In the genomic region with DNA sequence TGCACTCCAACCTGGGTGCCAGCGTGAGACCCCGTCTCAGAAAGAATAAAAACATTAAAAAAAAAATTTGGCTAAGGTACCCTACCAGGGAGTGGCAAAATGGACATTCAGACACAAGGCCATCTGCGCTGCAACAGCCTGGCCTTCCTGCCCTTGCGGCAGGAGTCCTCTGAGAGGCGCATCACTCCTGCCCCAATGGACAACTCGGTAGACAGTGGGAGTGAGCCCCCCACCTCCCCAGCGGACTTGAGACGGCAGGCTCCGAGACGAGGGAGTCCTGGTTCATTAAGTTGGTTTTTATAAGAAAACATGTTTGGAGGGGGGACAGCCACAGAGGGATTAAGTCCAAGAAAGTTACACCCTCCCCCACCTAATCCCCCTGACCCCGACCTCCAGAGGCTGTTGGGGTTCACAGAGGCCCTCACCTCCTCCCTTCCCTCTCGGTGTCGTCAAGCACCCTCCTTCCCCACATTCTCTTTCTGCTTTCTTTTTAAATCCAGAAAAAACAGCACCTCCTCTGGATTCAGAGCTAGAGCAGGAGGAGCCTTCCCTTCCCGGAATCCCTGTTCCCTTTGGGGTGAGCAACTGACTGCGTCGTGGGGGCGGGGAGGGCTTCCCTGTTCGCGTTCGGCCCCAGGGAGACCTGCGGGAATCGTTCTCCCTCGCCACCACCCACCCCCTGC, we compare ENCODE assay signal across 8 cellular contexts. TPM values are rescaled to one million over a fixed set of nuclear protein-coding genes. Genes with fewer than 3 reads are reported as not detected.
DNase-seq lines count a peak whose midpoint lies in the region; ATAC-seq and TF ChIP-seq lines count a peak whose summit lies in the region.

No MANE protein-coding gene starts in this region.

- H3K27ac ChIP-seq in HUES64 (ENCODE audit: low read depth, low read length) (peak overlapping the region; percentile 94), ascending aorta (peak overlapping the region; percentile 98 to 99), suprapubic skin (peak overlapping the region; percentile 99)

- no peaks in the 10 kb centered on the region for H3K36me3 ChIP-seq in HUES64 (ENCODE audit: insufficient read depth, low read length)
- peaks cover 9 to 23% of the 10 kb centered on the region in 2 donors for H3K36me3 ChIP-seq in ascending aorta
- peaks cover 3% of the 10 kb centered on the region for H3K36me3 ChIP-seq in kidney epithelial cell (ENCODE audit: control insufficient read depth, insufficient read depth, low read length)
- peaks cover 15% of the 10 kb centered on the region for H3K36me3 ChIP-seq in suprapubic skin

- TF ChIP-seq CTCF in AG09309 (IDR thresholded peaks at IDR 0.05; ENCODE audit: control insufficient read depth, insufficient read depth, low read depth, low read length, missing control alignments): peak; percentile 17
- no peak for TF ChIP-seq CTCF in ascending aorta (IDR thresholded peaks at IDR 0.05)
- TF ChIP-seq CTCF in kidney epithelial cell (IDR thresholded peaks at IDR 0.05; ENCODE audit: insufficient read depth, low read length, poor library complexity, severe bottlenecking): peak; percentile 19
- TF ChIP-seq CTCF in suprapubic skin (IDR thresholded peaks at IDR 0.05): no peak

- ATAC-seq in HG02763 (IDR thresholded peaks at IDR 0.05; ENCODE audit: unreplicated experiment) (no peak), GM21723 (IDR thresholded peaks at IDR 0.05; ENCODE audit: unreplicated experiment) (no peak)

- WGBS in HUES64: 36% methylated on average over 23 of the region's 23 CpGs
- 19% methylated on average over 23 of the region's 23 CpGs for WGBS in suprapubic skin

- DNase-seq in AG09309 (ENCODE audit: low read depth) (no peak), ascending aorta (ENCODE audit: low spot score in 2 of 2) (peak in 1 of 2 donors; percentile 74), kidney epithelial cell (ENCODE audit: low read depth) (no peak), suprapubic skin (ENCODE audit: low spot score in 2 of 2) (no peak), NCI-H1092 (lab: John Stamatoyannopoulos, UW) (no peak)

- H3K9ac ChIP-seq in HUES64 (ENCODE audit: low read depth, low read length): peak overlapping the region; percentile 86

- no peak for TF ChIP-seq EP300 in suprapubic skin (IDR thresholded peaks at IDR 0.05)

- H3K9me3 ChIP-seq in HUES64 (ENCODE audit: insufficient read depth, low read depth, low read length) (no peaks in the 10 kb centered on the region), ascending aorta (no peaks in the 10 kb centered on the region), suprapubic skin (no peaks in the 10 kb centered on the region)

- H3K4me3 ChIP-seq in AG09309 (ENCODE audit: control insufficient read depth, low read depth, low read length): peak overlapping the region; percentile 86
- peak overlapping the region; percentile 74 for H3K4me3 ChIP-seq in HUES64 (ENCODE audit: low read length)
- peak overlapping the region; percentile 65 to 91 for H3K4me3 ChIP-seq in ascending aorta
- peak overlapping the region; percentile 73 for H3K4me3 ChIP-seq in kidney epithelial cell (ENCODE audit: low read depth, low read length)
- H3K4me3 ChIP-seq in suprapubic skin: peak overlapping the region; percentile 87

- intact Hi-C loops in ascending aorta (cut with DNase I): loop anchor here (1.0 to 10.0 kb wide), 4 partner anchors 29 to 111 kb away; a partner anchor contains a TSS

- H3K27me3 ChIP-seq in HUES64 (ENCODE audit: insufficient read depth, low read length) (peaks cover 21% of the 10 kb centered on the region), ascending aorta (no peaks in the 10 kb centered on the region), kidney epithelial cell (ENCODE audit: control insufficient read depth, insufficient read depth, low read length) (no peaks in the 10 kb centered on the region), suprapubic skin (no peaks in the 10 kb centered on the region)

- no peak for TF ChIP-seq POLR2A in suprapubic skin (IDR thresholded peaks at IDR 0.05)

- H3K4me1 ChIP-seq in HUES64 (ENCODE audit: insufficient read depth, low read length) (no peaks in the 10 kb centered on the region; the same call in 1 of the 2 replicates), ascending aorta (peaks cover 14 to 32% of the 10 kb centered on the region in 2 donors), suprapubic skin (peaks cover 74% of the 10 kb centered on the region)

RNA-seq across cellular contexts. Expression of a gene that starts 1.8 kb away (rescaled TPM):
- polyA plus RNA-seq in HUES64 (2013, experiment 1 of 2): 10.5 TPM
- 7.4 TPM for polyA plus RNA-seq in HUES64 (2013, experiment 2 of 2)
- 419 TPM for total RNA-seq in ascending aorta
- 2.0 and 4.1 TPM in 2 replicates for total RNA-seq in kidney epithelial cell
- 100 to 1,000 TPM; 130 to 445 (median 257) TPM for total RNA-seq in suprapubic skin

RNA-seq across cellular contexts. Expression of a gene that starts 24.6 kb away (rescaled TPM):
- 24.9 TPM for polyA plus RNA-seq in HUES64 (2013, experiment 1 of 2)
- polyA plus RNA-seq in HUES64 (2013, experiment 2 of 2): 31.8 TPM
- total RNA-seq in ascending aorta (3.5 TPM), kidney epithelial cell (34.7 and 40.2 TPM in 2 replicates), suprapubic skin (1 to 10 TPM; 1.5 to 2.6 (median 1.8) TPM)

Comparison
In these comparisons a context has a peak if more than half of its experiments do, and no peak if none do; other contexts are left out.
1. CTCF ChIP-seq: peak in AG09309 (single experiment) and kidney epithelial cell (single experiment); none in ascending aorta (0 of 3) and suprapubic skin (0 of 2).
2. RNA of a gene that starts 1.8 kb away (total RNA-seq): 419 TPM in ascending aorta (single experiment) and 130 to 445 TPM in suprapubic skin; 2.0 to 4.1 TPM in kidney epithelial cell; every median in the first group is over 10 times any median in the second.
3. Peak in every context shown above with its lines, with median percentiles within 50 percentile points of each other: H3K4me3 ChIP-seq and H3K27ac ChIP-seq.